In the genomic region with DNA sequence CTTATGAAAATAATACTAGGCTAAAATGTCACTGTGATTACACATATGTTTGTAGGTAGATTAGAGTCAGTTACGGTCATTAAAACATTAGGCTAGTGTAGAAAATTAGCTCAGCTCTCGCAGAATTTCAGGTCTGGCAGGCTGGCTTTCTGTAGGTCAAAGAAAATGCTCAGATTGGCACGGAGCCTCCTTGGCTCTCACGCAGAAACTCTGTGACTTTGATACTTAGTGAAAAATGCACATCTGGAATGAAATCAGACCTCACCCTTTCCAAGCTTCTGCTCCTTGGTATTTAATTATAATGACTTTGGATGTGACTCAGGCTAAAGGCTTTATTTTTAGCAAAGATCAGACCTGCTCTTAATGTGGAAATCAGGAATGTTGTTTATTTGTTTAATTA, we compare ENCODE assay signal across 15 cellular contexts.
DNase-seq lines count a peak whose midpoint lies in the region; TF ChIP-seq lines count a peak whose summit lies in the region.
"Had no signal": no experiment of that assay in that cellular context is flagged by ENCODE, and none has a peak within 500 bp of the region (broad histone marks: within the 10 kb centered on the region; RNA-seq: fewer than 3 reads in every experiment).

No MANE protein-coding gene starts in this region.

- peak; percentile 48 for DNase-seq in GM04504 (ENCODE audit: low read depth)
- peak; percentile 88 to 95 for DNase-seq in SJCRH30
- DNase-seq in fibroblast of the aortic adventitia (ENCODE audit: low read depth) = peak; percentile 30
- DNase-seq in activated gamma-delta T cell (lab: John Stamatoyannopoulos, UW) = no peak
- DNase-seq in NCI-H510A (lab: John Stamatoyannopoulos, UW) = no peak
- DNase-seq in D341Med (ENCODE audit: low spot score) = no peak
- no peak for DNase-seq in MV-4-11 (lab: John Stamatoyannopoulos, UW)
- DNase-seq: activated CD4-positive, alpha-beta T cell treated with anti-CD3 and anti-CD28 coated beads for 48 hours; activated T-cell treated with anti-CD3 and anti-CD28 coated beads for 4 hours; effector CD4-positive, alpha-beta T cell; NCI-H1436; NCI-H446 treated with DMSO at 0.1 percent for 48 hours; SK-N-SH; testis had no signal

- peak overlapping the region; percentile 74 for H3K27ac ChIP-seq in SJCRH30
- H3K27ac ChIP-seq: right atrium auricular region, testis had no signal

- no peak for TF ChIP-seq CTCF in fibroblast of the aortic adventitia (IDR thresholded peaks at IDR 0.05; ENCODE audit: insufficient read depth, low read length)

- H3K9me3 ChIP-seq in SJCRH30 (replicated peaks) = no peaks in the 10 kb centered on the region
- H3K9me3 ChIP-seq: right atrium auricular region, SK-N-SH, testis had no signal

- H3K4me3 ChIP-seq in SJCRH30 (no peak overlapping the region), fibroblast of the aortic adventitia (ENCODE audit: low read depth, low read length) (no peak overlapping the region)
- H3K4me3 ChIP-seq: right atrium auricular region, testis had no signal

- no peaks in the 10 kb centered on the region for H3K27me3 ChIP-seq in SJCRH30
- H3K27me3 ChIP-seq: right atrium auricular region, testis had no signal

- peaks cover 11% of the 10 kb centered on the region; the same call in 1 of the 2 replicates for H3K4me1 ChIP-seq in SJCRH30
- H3K4me1 ChIP-seq: right atrium auricular region, testis had no signal

- no peaks in the 10 kb centered on the region for H3K36me3 ChIP-seq in SJCRH30
- H3K36me3 ChIP-seq: right atrium auricular region had no signal

Comparison
In these comparisons a context has a peak if more than half of its experiments do, and no peak if none do; other contexts are left out.
1. DNase-seq: peak in GM04504 (single experiment), SJCRH30 (2 of 2) and fibroblast of the aortic adventitia (single experiment); none in activated gamma-delta T cell (single experiment), NCI-H510A (single experiment), D341Med (single experiment) and MV-4-11 (single experiment).